8 cellular contexts compared by ENCODE assay signal in genomic region chr1:24643362-24644346, GRCh38. TPM values are rescaled to one million over a fixed set of nuclear protein-coding genes. Genes with fewer than 3 reads are reported as not detected.
DNase-seq lines count a peak whose midpoint lies in the region; ATAC-seq, FAIRE-seq and TF ChIP-seq lines count a peak whose summit lies in the region.

No MANE protein-coding gene starts in this region.

- H3K9me3 Mint-ChIP-seq in activated T-helper 17 cell treated with anti-CD3 and anti-CD28 coated beads, Interleukin-2, amount 50 U/mL, for 72 hours: no peaks in the 10 kb centered on the region
- H3K9me3 Mint-ChIP-seq in glutamatergic neuron (ENCODE audit: unreplicated experiment): peaks cover 6% of the 10 kb centered on the region

- TF ChIP-seq CTCF in glutamatergic neuron (IDR thresholded peaks at IDR 0.05; ENCODE audit: partially characterized antibody, unreplicated experiment) (no peak), ovary (IDR thresholded peaks at IDR 0.05) (no peak)

- H3K4me3 ChIP-seq in MG63 (peak overlapping the region; percentile 92), ovary (peak overlapping the region; percentile 94)

- no peak for TF ChIP-seq EP300 in ovary (IDR thresholded peaks at IDR 0.05)

- H3K4me3 Mint-ChIP-seq in activated T-helper 17 cell treated with anti-CD3 and anti-CD28 coated beads, Interleukin-2, amount 50 U/mL, for 72 hours: peak overlapping the region; percentile 89
- H3K4me3 Mint-ChIP-seq in glutamatergic neuron (ENCODE audit: unreplicated experiment): peak overlapping the region; percentile 86

- DNase-seq in NCI-H748 (lab: John Stamatoyannopoulos, UW; ENCODE audit: unreplicated experiment) (peak; percentile 23), NCI-H748 treated with DMSO at 0.1 percent for 48 hours (lab: John Stamatoyannopoulos, UW) (no peak), H54 (ENCODE audit: insufficient read length, low spot score) (peak; percentile 9), MG63 (peak; percentile 25), glutamatergic neuron (peak; percentile 54), ovary (no peak), COR-L47 (lab: John Stamatoyannopoulos, UW) (no peak)

- H3K4me1 ChIP-seq in ovary (ENCODE audit: insufficient read depth): peaks cover 6% of the 10 kb centered on the region

- no peaks in the 10 kb centered on the region for H3K27me3 Mint-ChIP-seq in activated T-helper 17 cell treated with anti-CD3 and anti-CD28 coated beads, Interleukin-2, amount 50 U/mL, for 72 hours
- peaks cover 9% of the 10 kb centered on the region for H3K27me3 Mint-ChIP-seq in glutamatergic neuron (ENCODE audit: unreplicated experiment)

- H3K36me3 Mint-ChIP-seq in activated T-helper 17 cell treated with anti-CD3 and anti-CD28 coated beads, Interleukin-2, amount 50 U/mL, for 72 hours (ENCODE audit: low read depth): peaks cover 54% of the 10 kb centered on the region
- H3K36me3 Mint-ChIP-seq in glutamatergic neuron (ENCODE audit: unreplicated experiment): no peaks in the 10 kb centered on the region

- peak overlapping the region; percentile 58 to 73 for H3K27ac ChIP-seq in ovary

- TF ChIP-seq POLR2A in H54 (IDR thresholded peaks at IDR 0.05; ENCODE audit: low read depth, low read length) (no peak), ovary (IDR thresholded peaks at IDR 0.05) (peak; percentile 40)

- peak overlapping the region; percentile 96 for H3K27ac Mint-ChIP-seq in activated T-helper 17 cell treated with anti-CD3 and anti-CD28 coated beads, Interleukin-2, amount 50 U/mL, for 72 hours
- H3K27ac Mint-ChIP-seq in glutamatergic neuron (ENCODE audit: unreplicated experiment): peak overlapping the region; percentile 34

- H3K27me3 ChIP-seq in MG63: no peaks in the 10 kb centered on the region
- no peaks in the 10 kb centered on the region for H3K27me3 ChIP-seq in ovary

- H3K4me1 Mint-ChIP-seq in activated T-helper 17 cell treated with anti-CD3 and anti-CD28 coated beads, Interleukin-2, amount 50 U/mL, for 72 hours: peaks cover 35% of the 10 kb centered on the region
- peaks cover 15% of the 10 kb centered on the region for H3K4me1 Mint-ChIP-seq in glutamatergic neuron (ENCODE audit: low read depth, unreplicated experiment)

- FAIRE-seq in H54 (lab: Jason Lieb, UNC): no peak

- H3K9me3 ChIP-seq in MG63 (no peaks in the 10 kb centered on the region), ovary (no peaks in the 10 kb centered on the region)

- 0% methylated on average over 44 to 62 of the region's 62 CpGs for WGBS in ovary, 3 donors

- H3K36me3 ChIP-seq in MG63 (peaks cover 49% of the 10 kb centered on the region), ovary (no peaks in the 10 kb centered on the region)

- peak; percentile 20 for ATAC-seq in activated T-helper 17 cell treated with anti-CD3 and anti-CD28 coated beads, Interleukin-2, amount 50 U/mL, for 72 hours (replicated peaks)

- intact Hi-C loops in ovary (cut with DNase I): loop anchor here in 1 of 4 donors (5.0 kb wide), 1 partner anchor 104 kb away; the partner anchor contains the start of gene CLIC4

RNA-seq across cellular contexts. Expression of gene SRRM1, which starts 0.6 kb away (rescaled TPM):
- total RNA-seq in MG63 (2014; rRNA removed; shearing (Covaris generic); ENCODE audit: low replicate concordance): 18.1 and 22.6 TPM in 2 replicates
- 100 to 1,000 TPM; 151 to 223 TPM for total RNA-seq in activated T-helper 17 cell treated with anti-CD3 and anti-CD28 coated beads, Interleukin-2, amount 50 U/mL, for 72 hours
- total RNA-seq in glutamatergic neuron (ENCODE audit: unreplicated experiment) (113 TPM), ovary (100 to 1,000 TPM; 108 to 154 (median 123) TPM)
- 100 to 1,000 TPM in 1 of 2 donors, 10 to 100 TPM in 1; 74.9 to 128 TPM for polyA plus RNA-seq in ovary

Comparison
In these comparisons a context has a peak if more than half of its experiments do, and no peak if none do; other contexts are left out.
1. DNase-seq: peak in NCI-H748 (single experiment), H54 (single experiment), MG63 (single experiment) and glutamatergic neuron (single experiment); none in NCI-H748 treated with DMSO at 0.1 percent for 48 hours (single experiment), ovary (0 of 5) and COR-L47 (single experiment).